ENCODE assay signal across 2 cellular contexts in the genomic region with DNA sequence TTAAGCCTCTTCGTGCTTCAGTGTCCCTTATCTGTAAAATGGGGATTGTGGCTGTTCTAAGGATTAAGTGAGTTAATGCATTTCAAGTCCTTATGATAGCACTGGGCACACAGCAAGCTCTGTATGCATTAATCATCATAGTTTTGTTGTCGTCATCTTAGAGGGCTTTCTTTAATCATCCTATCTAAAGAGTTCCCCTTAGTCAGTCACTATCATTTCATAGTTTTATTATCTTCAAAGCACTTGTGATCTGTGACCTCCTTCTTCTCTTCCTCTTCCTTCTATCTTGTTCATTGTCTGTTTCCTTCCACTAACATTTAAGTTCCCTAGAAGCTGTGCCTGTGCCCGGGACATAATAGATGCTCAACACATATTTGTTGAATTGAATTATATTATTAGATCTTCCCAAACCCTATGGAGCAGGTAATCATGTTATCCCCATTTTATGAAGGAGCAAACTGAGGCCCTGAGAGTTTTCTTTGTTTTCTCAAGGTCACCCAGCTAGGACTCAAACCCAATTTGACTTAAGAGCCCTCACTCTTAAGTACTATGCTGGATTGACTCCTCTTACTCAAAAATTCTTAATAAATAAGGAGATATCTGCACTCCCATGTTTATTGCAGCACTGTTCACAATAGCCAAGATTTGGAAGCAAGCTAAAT.
TF ChIP-seq lines count a peak whose summit lies in the region.

No MANE protein-coding gene starts in this region.

TF ChIP-seq in K562, 482 proteins besides CTCF, POLR2A, EP300 and RAD21:
- TF ChIP-seq RBM25 (IDR thresholded peaks at IDR 0.05; ENCODE audit: low read depth, low read length, severe bottlenecking) (peak; percentile 72), CBFA2T3 (IDR thresholded peaks at IDR 0.05) (peak; percentile 20; the same call in 1 of the 2 replicates), SNRNP70 (optimal IDR thresholded peaks at IDR 0.05; ENCODE audit: low read depth, low read length) (no peak), ZNF830 (CRISPR knock-in tag; IDR thresholded peaks at IDR 0.05) (no peak), ESRRA (IDR thresholded peaks at IDR 0.05; ENCODE audit: borderline replicate concordance, low read depth) (peak; percentile 49; the same call in 1 of the 2 replicates)
TF ChIP-seq in K562: peak in this region for 3.

TF ChIP-seq in SK-N-SH treated with all-trans-retinoic acid at 6 μM for 48 hours, 23 proteins besides CTCF, POLR2A, EP300 and RAD21:
- TF ChIP-seq SNAI2 (CRISPR knock-in tag; IDR thresholded peaks at IDR 0.05) (no peak), GLIS3 (CRISPR knock-in tag; IDR thresholded peaks at IDR 0.05) (no peak), PPARA (CRISPR knock-in tag; IDR thresholded peaks at IDR 0.05; ENCODE audit: borderline replicate concordance) (no peak), TCF4 (CRISPR knock-in tag; IDR thresholded peaks at IDR 0.05; ENCODE audit: borderline replicate concordance) (no peak), BACH2 (CRISPR knock-in tag; IDR thresholded peaks at IDR 0.05; ENCODE audit: borderline replicate concordance) (no peak), ZFP30 (CRISPR knock-in tag; IDR thresholded peaks at IDR 0.05) (no peak), CSDC2 (CRISPR knock-in tag; IDR thresholded peaks at IDR 0.05) (no peak), TOX (CRISPR knock-in tag; IDR thresholded peaks at IDR 0.05; ENCODE audit: borderline replicate concordance) (no peak)
- TF ChIP-seq, protein P1, sequence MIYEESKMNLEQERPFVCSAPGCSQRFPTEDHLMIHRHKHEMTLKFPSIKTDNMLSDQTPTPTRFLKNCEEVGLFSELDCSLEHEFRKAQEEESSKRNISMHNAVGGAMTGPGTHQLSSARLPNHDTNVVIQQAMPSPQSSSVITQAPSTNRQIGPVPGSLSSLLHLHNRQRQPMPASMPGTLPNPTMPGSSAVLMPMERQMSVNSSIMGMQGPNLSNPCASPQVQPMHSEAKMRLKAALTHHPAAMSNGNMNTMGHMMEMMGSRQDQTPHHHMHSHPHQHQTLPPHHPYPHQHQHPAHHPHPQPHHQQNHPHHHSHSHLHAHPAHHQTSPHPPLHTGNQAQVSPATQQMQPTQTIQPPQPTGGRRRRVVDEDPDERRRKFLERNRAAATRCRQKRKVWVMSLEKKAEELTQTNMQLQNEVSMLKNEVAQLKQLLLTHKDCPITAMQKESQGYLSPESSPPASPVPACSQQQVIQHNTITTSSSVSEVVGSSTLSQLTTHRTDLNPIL (CRISPR knock-in tag; IDR thresholded peaks at IDR 0.05; ENCODE audit: low read depth): no peak
TF ChIP-seq in SK-N-SH treated with all-trans-retinoic acid at 6 μM for 48 hours: peak in this region for 0.
